Comparison of ENCODE assay signal across 12 cellular contexts in genomic region chr1:145191680-145192079, GRCh38. TPM values are rescaled to one million over a fixed set of nuclear protein-coding genes. Genes with fewer than 3 reads are reported as not detected.
"Had no signal": no experiment of that assay in that cellular context is flagged by ENCODE, and none has a peak within 500 bp of the region (broad histone marks: within the 10 kb centered on the region; RNA-seq: fewer than 3 reads in every experiment).

No MANE protein-coding gene starts in this region.

RNA-seq across cellular contexts. Expression of gene PPIAL4D, which starts 50.3 kb away (rescaled TPM):
- total RNA-seq: activated naive CD8-positive, alpha-beta T cell treated with anti-CD3 and anti-CD28 coated beads for 36 hours; activated T-cell treated with anti-CD3 and anti-CD28 coated beads, Interleukin-2, amount 50 U/mL, for 72 hours; activated T-helper 2 cell treated with anti-CD3 and anti-CD28 coated beads, Interferon-gamma antibody, Interleukin-2, Interleukin-4, amounts not matched to agents 10 μg/mL and 5 μg/mL and 100 μg/mL, durations not matched to agents 14 hours and 24 hours and 36 hours; adrenal gland; astrocyte; body of pancreas; breast epithelium; cardiac septum; RPMI7951; SJCRH30; T-helper 17 cell; WTC11 had no signal
